Comparison of ENCODE assay signal across 14 cellular contexts in the genomic region with DNA sequence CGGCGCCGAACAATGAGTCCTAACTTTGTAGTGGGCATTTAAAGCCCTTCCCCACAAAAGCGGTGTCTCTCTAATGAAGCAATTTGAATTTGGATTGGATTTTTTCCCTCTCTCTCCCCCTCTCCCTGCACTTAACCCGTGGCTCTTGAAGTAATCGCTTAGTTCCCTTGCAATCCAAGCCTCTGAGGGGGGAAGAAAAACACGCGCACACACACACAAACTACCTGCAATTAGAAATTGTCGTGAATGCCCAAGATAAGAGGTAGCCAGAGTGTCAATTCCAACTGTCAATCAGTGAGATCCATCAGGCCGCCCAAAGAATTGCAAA. TPM values are rescaled to one million over a fixed set of nuclear protein-coding genes. Genes with fewer than 3 reads are reported as not detected.
DNase-seq lines count a peak whose midpoint lies in the region; TF ChIP-seq lines count a peak whose summit lies in the region.
"Had no signal": no experiment of that assay in that cellular context is flagged by ENCODE, and none has a peak within 500 bp of the region (broad histone marks: within the 10 kb centered on the region; RNA-seq: fewer than 3 reads in every experiment).

No MANE protein-coding gene starts in this region.

- no peak overlapping the region for H3K9ac ChIP-seq in HUES48 (ENCODE audit: low read depth, low read length)

- H3K4me3 Mint-ChIP-seq in osteocyte (ENCODE audit: unreplicated experiment), result peak overlapping the region; percentile 39

- no peaks in the 10 kb centered on the region for H3K36me3 Mint-ChIP-seq in osteocyte (ENCODE audit: unreplicated experiment)

- H3K27me3 ChIP-seq in HUES48 (ENCODE audit: control insufficient read depth, insufficient read depth, low read length) (peaks cover 99% of the 10 kb centered on the region), PC-9 (ENCODE audit: insufficient read depth, low read depth) (peaks cover 38% of the 10 kb centered on the region)
- H3K27me3 ChIP-seq: SJSA1 had no signal

- BruUV-seq in PC-9 (replicated peaks; lab: Mats Ljungman, UMichigan), result no TSS peak

- H3K4me3 ChIP-seq in HUES48 (ENCODE audit: low read depth, low read length), result peak overlapping the region; percentile 36
- H3K4me3 ChIP-seq in PC-9, result no peak overlapping the region

- peak; percentile 4 for DNase-seq in NCI-H1092 treated with DMSO at 0.1 percent for 48 hours (lab: John Stamatoyannopoulos, UW)
- no peak for DNase-seq in NCI-H1092 (lab: John Stamatoyannopoulos, UW)
- DNase-seq in osteocyte (ENCODE audit: extremely low spot score, unreplicated experiment), result no peak
- DNase-seq in PC-9, result no peak
- DNase-seq in stimulated activated CD4-positive, alpha-beta T cell treated with anti-CD3 and anti-CD28 coated beads, Interleukin-4, amount 100 ng/mL, for 1 hour, result no peak
- DNase-seq in epidermal melanocyte (ENCODE audit: insufficient read length, low spot score), result no peak
- DNase-seq: activated naive CD4-positive, alpha-beta T cell treated with Interleukin-2 at 50 U/mL for 16 hours; cerebellar nuclear complex; DND-41; Kasumi-1; stimulated activated naive CD4-positive, alpha-beta T cell had no signal

- H4K20me1 ChIP-seq in PC-9 (ENCODE audit: insufficient read depth), result no peaks in the 10 kb centered on the region

- H3F3A ChIP-seq in PC-9 (ENCODE audit: insufficient read depth, low read depth), result no peaks in the 10 kb centered on the region

- H3K9me2 ChIP-seq in PC-9 (ENCODE audit: insufficient read depth), result no peaks in the 10 kb centered on the region

- no peak overlapping the region for H3K27ac ChIP-seq in HUES48 (ENCODE audit: low read depth, low read length)
- peak overlapping the region; percentile 19 for H3K27ac ChIP-seq in cingulate gyrus (ENCODE audit: low read depth, low read length)
- no peak overlapping the region for H3K27ac ChIP-seq in PC-9
- H3K27ac ChIP-seq: SJSA1 had no signal

- TF ChIP-seq CTCF in osteocyte (IDR thresholded peaks at IDR 0.05) (no peak), PC-9 (conservative IDR thresholded peaks at IDR 0.05) (no peak)

- POLR2A ChIA-PET in PC-9 (lab: Charles Lee; ENCODE audit: unreplicated experiment), result no interaction called here

- no peaks in the 10 kb centered on the region for H3K79me2 ChIP-seq in PC-9 (ENCODE audit: low read depth)

- intact Hi-C loops in PC-9 (cut with micrococcal nuclease; ENCODE audit: unreplicated experiment), result no loop called here

- H3K36me3 ChIP-seq in HUES48 (ENCODE audit: control insufficient read depth, insufficient read depth, low read length), result no peaks in the 10 kb centered on the region
- no peaks in the 10 kb centered on the region for H3K36me3 ChIP-seq in PC-9 (ENCODE audit: low read depth)

- peaks cover 26% of the 10 kb centered on the region; the same call in 1 of the 2 replicates for H3K4me1 ChIP-seq in HUES48 (ENCODE audit: control insufficient read depth, insufficient read depth, low read length)
- no peaks in the 10 kb centered on the region for H3K4me1 ChIP-seq in PC-9 (replicated peaks; ENCODE audit: insufficient read depth)

- no peak overlapping the region for H3K27ac Mint-ChIP-seq in osteocyte (ENCODE audit: unreplicated experiment)

- peaks cover 13% of the 10 kb centered on the region for H3K4me1 Mint-ChIP-seq in osteocyte (ENCODE audit: unreplicated experiment)

- H3K9me3 ChIP-seq in HUES48 (ENCODE audit: control insufficient read depth, insufficient read depth, low read length) (no peaks in the 10 kb centered on the region), PC-9 (ENCODE audit: insufficient read depth, low read depth) (no peaks in the 10 kb centered on the region)
- H3K9me3 ChIP-seq: SJSA1 had no signal

- no peak overlapping the region for H3K4me2 ChIP-seq in PC-9

- peaks cover 58% of the 10 kb centered on the region for H3K27me3 Mint-ChIP-seq in osteocyte (ENCODE audit: unreplicated experiment)

- CTCF ChIA-PET in PC-9 (lab: Charles Lee), result no interaction called here

- H3K9me3 Mint-ChIP-seq in osteocyte (ENCODE audit: unreplicated experiment), result no peaks in the 10 kb centered on the region

- H2AFZ ChIP-seq in PC-9, result no peak overlapping the region

RNA-seq across cellular contexts. Expression of a gene that starts 1.2 kb away (rescaled TPM):
- total RNA-seq in osteocyte (not detected in 2 replicates), PC-9 (2021) (0.48 TPM in 1 of 2 replicates, not detected in the other)

RNA-seq across cellular contexts. Expression of a gene that starts 37.1 kb away (rescaled TPM):
- 23.2 and 24.2 TPM in 2 replicates for total RNA-seq in osteocyte
- 15.1 and 16.1 TPM in 2 replicates for total RNA-seq in PC-9 (2021)

RNA-seq across cellular contexts. Expression of a gene that starts 37.1 kb away (rescaled TPM):
- total RNA-seq in osteocyte (26.0 and 26.6 TPM in 2 replicates), PC-9 (2021) (69.0 and 79.5 TPM in 2 replicates)
